In genomic region chr2:222722327-222722946, GRCh38 we compare ENCODE assay signal across 12 cellular contexts. TPM values are rescaled to one million over a fixed set of nuclear protein-coding genes. Genes with fewer than 3 reads are reported as not detected.
A peak's percentile ranks its signal among the peaks of the same experiment; 100 is the strongest.
DNase-seq lines count a peak whose midpoint lies in the region; ATAC-seq and TF ChIP-seq lines count a peak whose summit lies in the region.
"Had no signal": no experiment of that assay in that cellular context is flagged by ENCODE, and none has a peak within 500 bp of the region (broad histone marks: within the 10 kb centered on the region; RNA-seq: fewer than 3 reads in every experiment).

No MANE protein-coding gene starts in this region.

- H3K27ac ChIP-seq in right atrium auricular region (peak overlapping the region in 1 of 2 donors; percentile 14), SK-N-SH (ENCODE audit: low read depth in 2 of 2, low read length in 1 of 2) (peak overlapping the region; percentile 15 to 17; a peak in 2 of 4 replicates), body of pancreas (no peak overlapping the region)
- H3K27ac ChIP-seq: A549 had no signal

- no peak overlapping the region for H3K4me3 ChIP-seq in right atrium auricular region
- no peak overlapping the region for H3K4me3 ChIP-seq in SK-N-SH (ENCODE audit: low read depth in 2 of 2, low read length in 1 of 2)
- no peak overlapping the region for H3K4me3 ChIP-seq in body of pancreas
- H3K4me3 ChIP-seq: A549 had no signal

- no peaks in the 10 kb centered on the region for H3K36me3 ChIP-seq in right atrium auricular region
- no peaks in the 10 kb centered on the region for H3K36me3 ChIP-seq in SK-N-SH (replicated peaks in 1 of 2; ENCODE audit: control insufficient read depth in 1 of 2, insufficient read depth in 2 of 2, low read length in 1 of 2)
- H3K36me3 ChIP-seq in body of pancreas (replicated peaks in 1 of 2; ENCODE audit: insufficient read depth in 1 of 2, low read depth in 2 of 2) = no peaks in the 10 kb centered on the region

- H3F3A ChIP-seq in SK-N-SH (replicated peaks; ENCODE audit: insufficient read depth) = peaks cover 5% of the 10 kb centered on the region

- H3K4me1 ChIP-seq in right atrium auricular region = no peaks in the 10 kb centered on the region
- peaks cover 0 to 4% of the 10 kb centered on the region in 2 experiments; a peak in 1 of 4 replicates for H3K4me1 ChIP-seq in SK-N-SH (ENCODE audit: control insufficient read depth in 1 of 2, insufficient read depth in 2 of 2, low read depth in 1 of 2, low read length in 1 of 2)
- no peaks in the 10 kb centered on the region for H3K4me1 ChIP-seq in body of pancreas
- H3K4me1 ChIP-seq: A549 had no signal

- no peak for TF ChIP-seq EP300 in SK-N-SH (IDR thresholded peaks at IDR 0.05; ENCODE audit: borderline replicate concordance in 1 of 2, low read depth in 1 of 2, low read length in 1 of 2)

- DNase-seq in Right ventricle myocardium inferior (ENCODE audit: missing footprints) (no peak), right atrium auricular region (ENCODE audit: low spot score) (no peak), SK-N-SH (no peak), body of pancreas (no peak), NOMO-1 (lab: John Stamatoyannopoulos, UW; ENCODE audit: unreplicated experiment in 2 of 2) (no peak), G401 (ENCODE audit: low spot score) (no peak), C1 segment of cervical spinal cord (lab: John Stamatoyannopoulos, UW) (no peak)
- DNase-seq: stimulated activated CD8-positive, alpha-beta memory T cell treated with anti-CD3 and anti-CD28 coated beads, Interleukin-4, amount 100 ng/mL, for 48 hours had no signal

- H3K9me3 ChIP-seq in right atrium auricular region (no peaks in the 10 kb centered on the region), SK-N-SH (no peaks in the 10 kb centered on the region), body of pancreas (no peaks in the 10 kb centered on the region)
- H3K9me3 ChIP-seq: A549 had no signal

- H3K9ac ChIP-seq in SK-N-SH = no peak overlapping the region

- peak; percentile 78 for ATAC-seq in Right ventricle myocardium inferior
- ATAC-seq in HG02885 (IDR thresholded peaks at IDR 0.05; ENCODE audit: poor library complexity, unreplicated experiment) = peak; percentile 99
- ATAC-seq in body of pancreas = no peak
- ATAC-seq: A549; natural killer cell treated with Interleukin-12 subunit alpha and Interleukin-12 subunit beta and Interleukin-15 and Interleukin-18, amount 100 ng/mL, for 72 hours had no signal

- TF ChIP-seq RAD21 in SK-N-SH (IDR thresholded peaks at IDR 0.05; ENCODE audit: low read length) = no peak

- no peak overlapping the region for H3K4me2 ChIP-seq in SK-N-SH
- H3K4me2 ChIP-seq: A549 had no signal

- no peaks in the 10 kb centered on the region for H3K9me2 ChIP-seq in SK-N-SH

- no peaks in the 10 kb centered on the region for H4K20me1 ChIP-seq in SK-N-SH (ENCODE audit: insufficient read depth)

- no peak for TF ChIP-seq CTCF in right atrium auricular region (IDR thresholded peaks at IDR 0.05)
- TF ChIP-seq CTCF in SK-N-SH (IDR thresholded peaks at IDR 0.05) = no peak
- TF ChIP-seq CTCF in body of pancreas (IDR thresholded peaks at IDR 0.05) = no peak

- intact Hi-C loops in Right ventricle myocardium inferior (cut with DNase I) (no loop called here), body of pancreas (cut with DNase I) (no loop called here)

- 40% methylated on average over 2 of the region's 2 CpGs for WGBS in SK-N-SH (ENCODE audit: low lambda C conversion rate)
- WGBS in body of pancreas, 2 donors = 75 to 90% methylated on average over 2 of the region's 2 CpGs

- no peak for TF ChIP-seq POLR2A in body of pancreas (IDR thresholded peaks at IDR 0.05)

- H3K79me2 ChIP-seq in SK-N-SH (ENCODE audit: insufficient read depth) = no peaks in the 10 kb centered on the region

- in situ Hi-C loops in G401 (cut with HindIII; ENCODE audit: low sequenced_read_pairs) = no loop called here

- no peak overlapping the region for H2AFZ ChIP-seq in SK-N-SH (ENCODE audit: low read depth)

- no peaks in the 10 kb centered on the region for H3K27me3 ChIP-seq in right atrium auricular region
- no peaks in the 10 kb centered on the region for H3K27me3 ChIP-seq in SK-N-SH (ENCODE audit: insufficient read depth)
- no peaks in the 10 kb centered on the region for H3K27me3 ChIP-seq in body of pancreas

- CTCF ChIA-PET in SK-N-SH (lab: Yijun Ruan, JAX) = interaction anchor here (1.0 to 3.1 kb wide), 4 partner anchors 14 to 181 kb away, joined by 3 to 13 read pairs (median 4); no protein-coding TSS in a partner anchor

- POLR2A ChIA-PET in SK-N-SH (lab: Yijun Ruan, JAX) = no interaction called here

TF ChIP-seq in SK-N-SH, 30 proteins besides CTCF, POLR2A, EP300 and RAD21 (continues in another document):
- TF ChIP-seq JUND (IDR thresholded peaks at IDR 0.05) (0 out of 2 replicates have a peak, but pooled peaks have one; percentile 9), FOXJ3 (CRISPR knock-in tag; IDR thresholded peaks at IDR 0.05) (no peak), TEAD4 (IDR thresholded peaks at IDR 0.05; ENCODE audit: borderline replicate concordance, insufficient read depth) (no peak), MAX (IDR thresholded peaks at IDR 0.05; ENCODE audit: low read depth) (no peak), NRF1 (IDR thresholded peaks at IDR 0.05; ENCODE audit: low read depth, low read length) (no peak), GABPA (IDR thresholded peaks at IDR 0.05; ENCODE audit: low read depth) (no peak), SMC3 (IDR thresholded peaks at IDR 0.05; ENCODE audit: low read depth, low read length) (no peak), MEF2A (IDR thresholded peaks at IDR 0.05; ENCODE audit: borderline replicate concordance, low read depth) (no peak), EZH2phosphoT487 (IDR thresholded peaks at IDR 0.05; ENCODE audit: borderline replicate concordance, low read depth) (no peak), FOXM1 (IDR thresholded peaks at IDR 0.05; ENCODE audit: low read depth) (no peak), RCOR1 (IDR thresholded peaks at IDR 0.05; ENCODE audit: low read length) (no peak), CHD2 (IDR thresholded peaks at IDR 0.05; ENCODE audit: low read length, partially characterized antibody) (no peak), TAF1 (IDR thresholded peaks at IDR 0.05; ENCODE audit: borderline replicate concordance, low read depth, low read length) (no peak), NFIC (IDR thresholded peaks at IDR 0.05; ENCODE audit: borderline replicate concordance) (peak; percentile 57; the same call in 1 of the 2 replicates), PBX3 (IDR thresholded peaks at IDR 0.05) (no peak; the same call in 1 of the 2 replicates), FOSL2 (IDR thresholded peaks at IDR 0.05; ENCODE audit: borderline replicate concordance, low read depth) (no peak), ZBTB33 (IDR thresholded peaks at IDR 0.05; ENCODE audit: borderline replicate concordance, low read depth) (no peak)

RNA-seq across cellular contexts. Expression of gene MOGAT1, which starts 51.0 kb away (rescaled TPM):
- total RNA-seq in Right ventricle myocardium inferior = 0.38 TPM
- total RNA-seq in right atrium auricular region = not detected
- not detected in 2 replicates for polyA plus RNA-seq in SK-N-SH (2012; rRNA removed)
- 0.03 and 0.04 TPM in 2 replicates for polyA plus RNA-seq in SK-N-SH (2012; cell fraction: cytosol; rRNA removed)
- polyA plus RNA-seq in SK-N-SH (2012; cell fraction: nucleus; rRNA removed) = 0.10 TPM in 1 of 2 replicates, not detected in the other
- 1 to 10 TPM in 1 of 2 donors, not detected in 1; 1.8 TPM for total RNA-seq in body of pancreas
- not detected in 2 replicates for total RNA-seq in G401 (2014; rRNA removed; shearing (Covaris generic))
- total RNA-seq: natural killer cell treated with Interleukin-12 subunit alpha and Interleukin-12 subunit beta and Interleukin-15 and Interleukin-18, amount 100 ng/mL, for 72 hours; T-helper 2 cell treated with Interferon-gamma antibody and Interleukin-4, amounts not matched to agents 100 ng/mL and 5 ng/mL, for 36 hours had no signal
- polyA plus RNA-seq: A549 had no signal

Comparison
In these comparisons a context has a peak if more than half of its experiments do, and no peak if none do; other contexts are left out.
1. H3K27ac ChIP-seq: peak in SK-N-SH (2 of 2); none in body of pancreas (0 of 4).